11 cellular contexts compared by ENCODE assay signal in genomic region chr2:8536686-8537571, GRCh38.
A peak's percentile ranks its signal among the peaks of the same experiment; 100 is the strongest.
DNase-seq lines count a peak whose midpoint lies in the region; ATAC-seq and TF ChIP-seq lines count a peak whose summit lies in the region.
"Had no signal": no experiment of that assay in that cellular context is flagged by ENCODE, and none has a peak within 500 bp of the region (broad histone marks: within the 10 kb centered on the region; RNA-seq: fewer than 3 reads in every experiment).

No MANE protein-coding gene starts in this region.

- H3K27ac Mint-ChIP-seq in IgD-negative memory B cell = peak overlapping the region in 2 of 3 donors; percentile 54 to 69
- H3K27ac Mint-ChIP-seq in nephron progenitor cell = peak overlapping the region; percentile 21

- H3K4me3 ChIP-seq in BLaER1 = no peak overlapping the region
- H3K4me3 ChIP-seq in adipocyte (ENCODE audit: low read length) = no peak overlapping the region

- H3K4me1 Mint-ChIP-seq in IgD-negative memory B cell (peaks cover 11 to 23% (median 16%) of the 10 kb centered on the region in 3 donors), nephron progenitor cell (peaks cover 82% of the 10 kb centered on the region)

- peaks cover 0 to 4% (median 0%) of the 10 kb centered on the region in 3 donors for H3K9me3 Mint-ChIP-seq in IgD-negative memory B cell
- peaks cover 8% of the 10 kb centered on the region for H3K9me3 Mint-ChIP-seq in nephron progenitor cell

- no peaks in the 10 kb centered on the region for H3K36me3 ChIP-seq in BLaER1
- H3K36me3 ChIP-seq in adipocyte (ENCODE audit: control insufficient read depth, insufficient read depth, low read length, severe bottlenecking) = no peaks in the 10 kb centered on the region

- H3K4me1 ChIP-seq in BLaER1 = peaks cover 93% of the 10 kb centered on the region
- peaks cover 47% of the 10 kb centered on the region for H3K4me1 ChIP-seq in adipocyte (ENCODE audit: control insufficient read depth, insufficient read depth, low read length)

- peaks cover 2% of the 10 kb centered on the region for H3K36me3 Mint-ChIP-seq in IgD-negative memory B cell
- no peaks in the 10 kb centered on the region for H3K36me3 Mint-ChIP-seq in nephron progenitor cell (ENCODE audit: low read depth)

- H3K27me3 ChIP-seq in BLaER1 (no peaks in the 10 kb centered on the region), adipocyte (replicated peaks; ENCODE audit: control insufficient read depth, insufficient read depth, low read length) (peaks cover 5% of the 10 kb centered on the region)

- no peak for ATAC-seq in HG02970 (IDR thresholded peaks at IDR 0.05; ENCODE audit: low FRiP score, unreplicated experiment)

- H3K9ac ChIP-seq in BLaER1 = peak overlapping the region; percentile 70
- peak overlapping the region; percentile 18 for H3K9ac ChIP-seq in adipocyte (ENCODE audit: low read length)

- no peaks in the 10 kb centered on the region for H4K20me1 ChIP-seq in BLaER1

- DNase-seq in adipocyte (ENCODE audit: low read depth) = no peak
- DNase-seq in nephron progenitor cell = no peak
- DNase-seq in KBM-7 = no peak
- no peak for DNase-seq in substantia nigra (lab: John Stamatoyannopoulos, UW)
- DNase-seq in Kasumi-1 (lab: John Stamatoyannopoulos, UW) = no peak
- DNase-seq: activated gamma-delta T cell treated with Interleukin-2 at 50 U/mL for 16 hours; NCI-H510A treated with DMSO at 0.1 percent for 48 hours; stimulated activated CD4-positive, alpha-beta T cell treated with anti-CD3 and anti-CD28 coated beads, Interleukin-12 subunit alpha, Interleukin-12 subunit beta, amount 100 ng/mL, for 4 hours had no signal

- in situ Hi-C loops in KBM-7 (cut with MboI; ENCODE audit: low pct_unique_long_range_greater_than_20kb, low sequenced_read_pairs) = loop anchor here (25.0 kb wide), 1 partner anchor 1100 kb away; no protein-coding TSS in a partner anchor

- H3K9me3 ChIP-seq in BLaER1 = peaks cover 10% of the 10 kb centered on the region
- peaks cover 3% of the 10 kb centered on the region for H3K9me3 ChIP-seq in adipocyte (ENCODE audit: control insufficient read depth, low read length)

- H3K27me3 Mint-ChIP-seq in IgD-negative memory B cell (peaks cover 21% of the 10 kb centered on the region), nephron progenitor cell (ENCODE audit: low read depth, poor library complexity) (peaks cover 11% of the 10 kb centered on the region)

- no peak for TF ChIP-seq CTCF in nephron progenitor cell (IDR thresholded peaks at IDR 0.05)

- peak overlapping the region; percentile 95 for H3K27ac ChIP-seq in BLaER1
- no peak overlapping the region for H3K27ac ChIP-seq in substantia nigra (ENCODE audit: low read depth, low read length, poor library complexity, severe bottlenecking)

- H3K4me2 ChIP-seq in BLaER1 = peak overlapping the region; percentile 93

- H3K4me3 Mint-ChIP-seq in IgD-negative memory B cell (peak overlapping the region in 2 of 4 donors; percentile 41 to 74), nephron progenitor cell (peak overlapping the region; percentile 44)
